8 cellular contexts compared by ENCODE assay signal in genomic region chr12:12812605-12813119, GRCh38. TPM values are rescaled to one million over a fixed set of nuclear protein-coding genes. Genes with fewer than 3 reads are reported as not detected.
DNase-seq lines count a peak whose midpoint lies in the region; ATAC-seq and TF ChIP-seq lines count a peak whose summit lies in the region.

No MANE protein-coding gene starts in this region.

- no peaks in the 10 kb centered on the region for H3K27me3 ChIP-seq in HUES6 (ENCODE audit: control insufficient read depth, insufficient read depth, low read length)

- no peak overlapping the region for H3K27ac ChIP-seq in C4-2B
- no peak overlapping the region for H3K27ac ChIP-seq in HUES6 (ENCODE audit: low read depth, low read length)

- intact Hi-C loops in MCF 10A (cut with micrococcal nuclease) (loop anchor here (1.0 kb wide), 1 partner anchor 25 kb away; no protein-coding TSS in a partner anchor), natural killer cell (cut with micrococcal nuclease) (loop anchor here (1.0 to 2.0 kb wide), 2 partner anchors 24 to 436 kb away; no protein-coding TSS in a partner anchor)

- peaks cover 21% of the 10 kb centered on the region for H3K36me3 ChIP-seq in HUES6 (ENCODE audit: control insufficient read depth, insufficient read depth, low read length)

- CTCF ChIA-PET in MCF 10A (lab: Yijun Ruan, JAX), result interaction anchor here (0.6 to 5.0 kb wide), 24 partner anchors 9 to 390 kb away, joined by 3 to 49 read pairs (median 4); partner anchors contain the start of gene GPRC5A

- H3K27ac Mint-ChIP-seq in MCF 10A (ENCODE audit: low read depth, unreplicated experiment), result peak overlapping the region; percentile 99
- H3K27ac Mint-ChIP-seq in natural killer cell, result peak overlapping the region; percentile 91 to 93

- DNase-seq in MCF 10A (ENCODE audit: unreplicated experiment) (no peak), natural killer cell (no peak), NCI-H510A (lab: John Stamatoyannopoulos, UW) (no peak), HT-29 (ENCODE audit: low spot score) (no peak), AG08396 (ENCODE audit: low spot score) (no peak)

- H3K9me3 Mint-ChIP-seq in MCF 10A (ENCODE audit: unreplicated experiment) (no peaks in the 10 kb centered on the region), natural killer cell (no peaks in the 10 kb centered on the region)

- no peaks in the 10 kb centered on the region for H3K27me3 Mint-ChIP-seq in MCF 10A (ENCODE audit: insufficient read depth, unreplicated experiment)
- H3K27me3 Mint-ChIP-seq in natural killer cell (ENCODE audit: low read depth in 2 of 2), result no peaks in the 10 kb centered on the region

- H3K4me3 Mint-ChIP-seq in MCF 10A (ENCODE audit: unreplicated experiment), result peak overlapping the region; percentile 99
- peak overlapping the region; percentile 95 for H3K4me3 Mint-ChIP-seq in natural killer cell

- peak overlapping the region; percentile 92; the same call in 1 of the 2 replicates for H3K4me3 ChIP-seq in HUES6 (ENCODE audit: low read depth, low read length)

- no TSS peak for BruUV-seq in MCF 10A (replicated peaks; lab: Mats Ljungman, UMichigan)

- ATAC-seq in natural killer cell, result no peak
- no peak for ATAC-seq in GM18861 (IDR thresholded peaks at IDR 0.05; ENCODE audit: unreplicated experiment)

- peaks cover 26% of the 10 kb centered on the region for H3K36me3 Mint-ChIP-seq in MCF 10A (ENCODE audit: insufficient read depth, unreplicated experiment)
- no peaks in the 10 kb centered on the region for H3K36me3 Mint-ChIP-seq in natural killer cell

- H3K4me1 ChIP-seq in HUES6 (ENCODE audit: control insufficient read depth, insufficient read depth, low read length), result peaks cover 7% of the 10 kb centered on the region; the same call in 1 of the 2 replicates

- H3K9ac ChIP-seq in HUES6 (ENCODE audit: low read length), result no peak overlapping the region

- TF ChIP-seq CTCF in C4-2B (conservative IDR thresholded peaks at IDR 0.05) (0 out of 2 replicates have a peak, but pooled peaks have one; percentile 59), MCF 10A (IDR thresholded peaks at IDR 0.05; ENCODE audit: unreplicated experiment) (no peak), natural killer cell (IDR thresholded peaks at IDR 0.05) (no peak)

- H3K9me3 ChIP-seq in HUES6 (ENCODE audit: control insufficient read depth, insufficient read depth, low read depth, low read length), result no peaks in the 10 kb centered on the region

- H3K4me1 Mint-ChIP-seq in MCF 10A (ENCODE audit: insufficient read depth, unreplicated experiment) (peaks cover 33% of the 10 kb centered on the region), natural killer cell (peaks cover 51 to 56% of the 10 kb centered on the region in 2 donors)

- POLR2A ChIA-PET in MCF 10A (lab: Yijun Ruan, JAX), result interaction anchor here (1.0 to 4.8 kb wide), 9 partner anchors 9 to 88 kb away, joined by 3 to 45 read pairs (median 17); partner anchors contain the start of gene GPRC5A

RNA-seq across cellular contexts. Expression of gene DDX47, which starts 0.5 kb away (rescaled TPM):
- total RNA-seq in MCF 10A (2022) (47.0 and 47.7 TPM in 2 replicates), natural killer cell (100 to 1,000 TPM in 2 of 3 donors, 10 to 100 TPM in 1; 98.9 to 120 (median 114) TPM)
- total RNA-seq in HT-29 (2014; rRNA removed; shearing (Covaris generic)), result 39.4 and 46.9 TPM in 2 replicates

RNA-seq across cellular contexts. Expression of gene APOLD1, which starts 27.2 kb away (rescaled TPM):
- total RNA-seq in MCF 10A (2022) (8.0 and 8.2 TPM in 2 replicates), natural killer cell (1 to 10 TPM in 2 of 3 donors, under 1 TPM in 1; 0.70 to 1.6 (median 1.6) TPM)
- 2.1 and 2.4 TPM in 2 replicates for total RNA-seq in HT-29 (2014; rRNA removed; shearing (Covaris generic))
